14 cellular contexts compared by ENCODE assay signal in genomic region chr16:15631730-15632409, GRCh38. TPM values are rescaled to one million over a fixed set of nuclear protein-coding genes. Genes with fewer than 3 reads are reported as not detected.
DNase-seq lines count a peak whose midpoint lies in the region; ATAC-seq and TF ChIP-seq lines count a peak whose summit lies in the region.
"Had no signal": no experiment of that assay in that cellular context is flagged by ENCODE, and none has a peak within 500 bp of the region (broad histone marks: within the 10 kb centered on the region; RNA-seq: fewer than 3 reads in every experiment).

No MANE protein-coding gene starts in this region.

- H3K27me3 Mint-ChIP-seq in T-helper 17 cell (no peaks in the 10 kb centered on the region), memory B cell (no peaks in the 10 kb centered on the region)

- H3K9me2 ChIP-seq in DOHH2 (replicated peaks; ENCODE audit: control insufficient read depth, low read length), result no peaks in the 10 kb centered on the region

- H3K9me3 Mint-ChIP-seq in memory B cell, result no peaks in the 10 kb centered on the region

- ATAC-seq in T-helper 17 cell, result no peak
- peak; percentile 3 for ATAC-seq in memory B cell (ENCODE audit: low read depth)
- no peak for ATAC-seq in GM21360 (IDR thresholded peaks at IDR 0.05; ENCODE audit: unreplicated experiment)

- no peak for TF ChIP-seq CTCF in DOHH2 (IDR thresholded peaks at IDR 0.05; ENCODE audit: low read depth, low read length, poor library complexity, severe bottlenecking)

- H3K9me3 ChIP-seq in BLaER1 treated with 17β-estradiol and CSF1 and Interleukin-3, amounts not matched to agents 10 nM and 100 nM (replicated peaks in 1 of 11), result peaks cover 0 to 5% (median 0%) of the 10 kb centered on the region in 11 experiments; a peak in 5 of 22 replicates
- no peaks in the 10 kb centered on the region for H3K9me3 ChIP-seq in DOHH2 (ENCODE audit: control insufficient read depth, insufficient read depth, low read length)
- H3K9me3 ChIP-seq in T-helper 17 cell (ENCODE audit: control insufficient read depth, low read length, poor library complexity, severe bottlenecking), result no peaks in the 10 kb centered on the region
- H3K9me3 ChIP-seq: BE2C, HAP-1 had no signal

- peak overlapping the region in 1 of 11 experiments; percentile 46; a peak in 2 of 22 replicates for H3K9ac ChIP-seq in BLaER1 treated with 17β-estradiol and CSF1 and Interleukin-3, amounts not matched to agents 10 nM and 100 nM

- H3K4me1 ChIP-seq in BLaER1 treated with 17β-estradiol and CSF1 and Interleukin-3, amounts not matched to agents 10 nM and 100 nM, result peaks cover 13 to 51% (median 35%) of the 10 kb centered on the region in 10 experiments; a peak in 19 of 20 replicates
- H3K4me1 ChIP-seq in DOHH2 (ENCODE audit: control insufficient read depth, low read length), result peaks cover 53% of the 10 kb centered on the region
- H3K4me1 ChIP-seq: BE2C, HAP-1 had no signal

- peaks cover 11% of the 10 kb centered on the region for H3F3A ChIP-seq in DOHH2 (ENCODE audit: control insufficient read depth, insufficient read depth)

- peak overlapping the region; percentile 72 for H3K27ac Mint-ChIP-seq in T-helper 17 cell
- peak overlapping the region; percentile 100 for H3K27ac Mint-ChIP-seq in memory B cell

- no peak for DNase-seq in T-helper 17 cell
- no peak for DNase-seq in memory B cell (ENCODE audit: low spot score in 2 of 2)
- DNase-seq in NCI-H1694 treated with DMSO at 0.1 percent for 48 hours (lab: John Stamatoyannopoulos, UW), result no peak
- DNase-seq in HPDE6-E6E7 (ENCODE audit: extremely low spot score), result no peak
- DNase-seq: BE2C, DMS 273 treated with DMSO at 0.1 percent for 48 hours, IMR-90, NCI-H1436 treated with DMSO at 0.1 percent for 48 hours, NCI-H446, PC-9 had no signal

- no peak overlapping the region for H3K4me3 ChIP-seq in BLaER1 treated with 17β-estradiol and CSF1 and Interleukin-3, amounts not matched to agents 10 nM and 100 nM
- peak overlapping the region; percentile 37 for H3K4me3 ChIP-seq in DOHH2 (ENCODE audit: low read length)
- H3K4me3 ChIP-seq: HAP-1, PC-9 had no signal

- peaks cover 74% of the 10 kb centered on the region for H3K79me2 ChIP-seq in DOHH2 (ENCODE audit: control insufficient read depth, low read length)

- H3K4me3 Mint-ChIP-seq in T-helper 17 cell (no peak overlapping the region), memory B cell (peak overlapping the region; percentile 53)

- H3K27ac ChIP-seq in BLaER1 treated with 17β-estradiol and CSF1 and Interleukin-3, amounts not matched to agents 10 nM and 100 nM, result peak overlapping the region in 6 of 11 experiments; percentile 9 to 59 (median 28); a peak in 8 of 22 replicates
- peak overlapping the region; percentile 56 for H3K27ac ChIP-seq in DOHH2 (ENCODE audit: low read depth, low read length)
- H3K27ac ChIP-seq: PC-9 had no signal

- peak overlapping the region in 4 of 11 experiments; percentile 35 to 73 (median 54); a peak in 7 of 22 replicates for H3K4me2 ChIP-seq in BLaER1 treated with 17β-estradiol and CSF1 and Interleukin-3, amounts not matched to agents 10 nM and 100 nM
- peak overlapping the region; percentile 52 for H3K4me2 ChIP-seq in DOHH2 (ENCODE audit: low read length)
- H3K4me2 ChIP-seq: PC-9 had no signal

- H3K36me3 ChIP-seq in BLaER1 treated with 17β-estradiol and CSF1 and Interleukin-3, amounts not matched to agents 10 nM and 100 nM, result peaks cover 92 to 100% (median 98%) of the 10 kb centered on the region in 11 experiments
- peaks cover 88% of the 10 kb centered on the region for H3K36me3 ChIP-seq in DOHH2 (ENCODE audit: control insufficient read depth, low read length)

- H3K4me1 Mint-ChIP-seq in T-helper 17 cell (peaks cover 14% of the 10 kb centered on the region), memory B cell (peaks cover 39% of the 10 kb centered on the region)

- H3K27me3 ChIP-seq in BLaER1 treated with 17β-estradiol and CSF1 and Interleukin-3, amounts not matched to agents 10 nM and 100 nM, result no peaks in the 10 kb centered on the region
- no peaks in the 10 kb centered on the region for H3K27me3 ChIP-seq in DOHH2 (ENCODE audit: control insufficient read depth, low read length)
- H3K27me3 ChIP-seq: BE2C had no signal

- H3K36me3 Mint-ChIP-seq in T-helper 17 cell (ENCODE audit: low read depth) (peaks cover 12% of the 10 kb centered on the region), memory B cell (peaks cover 43% of the 10 kb centered on the region)

- H4K20me1 ChIP-seq in BLaER1 treated with 17β-estradiol and CSF1 and Interleukin-3, amounts not matched to agents 10 nM and 100 nM, result peaks cover 0 to 18% (median 0%) of the 10 kb centered on the region in 11 experiments; a peak in 7 of 22 replicates
- H4K20me1 ChIP-seq in DOHH2 (ENCODE audit: control insufficient read depth, insufficient read depth, low read depth, low read length), result no peaks in the 10 kb centered on the region

RNA-seq across cellular contexts. Expression of gene MARF1, which starts 11.1 kb away (rescaled TPM):
- 100 to 1,000 TPM; 159 to 164 TPM for total RNA-seq in T-helper 17 cell

RNA-seq across cellular contexts. Expression of gene NDE1, which starts 18.2 kb away (rescaled TPM):
- total RNA-seq in T-helper 17 cell, result 100 to 1,000 TPM; 122 to 123 TPM
